In genomic region chr5:41788800-41789395, GRCh38 we compare ENCODE assay signal across 11 cellular contexts.
DNase-seq lines count a peak whose midpoint lies in the region; ATAC-seq, FAIRE-seq and TF ChIP-seq lines count a peak whose summit lies in the region.
"Had no signal": no experiment of that assay in that cellular context is flagged by ENCODE, and none has a peak within 500 bp of the region (broad histone marks: within the 10 kb centered on the region; RNA-seq: fewer than 3 reads in every experiment).

No MANE protein-coding gene starts in this region.

- BruUV-seq in endothelial cell of umbilical vein (replicated peaks; lab: Mats Ljungman, UMichigan), result no TSS peak

- H3K27me3 ChIP-seq in endothelial cell of umbilical vein (ENCODE audit: control insufficient read depth in 2 of 2, insufficient read depth in 2 of 2, low read length in 2 of 2) (no peaks in the 10 kb centered on the region), psoas muscle (ENCODE audit: insufficient read depth in 3 of 3, low read length in 2 of 3) (no peaks in the 10 kb centered on the region)
- H3K27me3 ChIP-seq: adrenal gland, suprapubic skin had no signal

- POLR2A ChIA-PET in endothelial cell of umbilical vein (lab: Charles Lee), result no interaction called here

- FAIRE-seq in H54 (lab: Jason Lieb, UNC), result peak; percentile 95
- FAIRE-seq in RCC 7860 (lab: Jason Lieb, UNC), result peak; percentile 64
- FAIRE-seq in endothelial cell of umbilical vein (lab: Jason Lieb, UNC), result peak; percentile 58

- H3K27ac ChIP-seq in endothelial cell of umbilical vein (ENCODE audit: insufficient read depth, low read depth, low read length), result peak overlapping the region; percentile 81
- H3K27ac ChIP-seq in psoas muscle, result no peak overlapping the region
- H3K27ac ChIP-seq: adrenal gland, suprapubic skin had no signal

- H3K4me1 ChIP-seq in endothelial cell of umbilical vein (ENCODE audit: control insufficient read depth, extremely low read depth, insufficient read depth, low read length), result peaks cover 45% of the 10 kb centered on the region
- peaks cover 4% of the 10 kb centered on the region for H3K4me1 ChIP-seq in psoas muscle

- DNase-seq in H54 (ENCODE audit: insufficient read length, low spot score) (no peak), RCC 7860 (ENCODE audit: low spot score) (no peak), endothelial cell of umbilical vein (ENCODE audit: low read depth, low spot score) (peak; percentile 95), retinal pigment epithelial cell (ENCODE audit: low read depth) (peak; percentile 48), DMS53 (lab: John Stamatoyannopoulos, UW) (no peak), psoas muscle (no peak)
- DNase-seq: activated T-cell treated with anti-CD3 and anti-CD28 coated beads for 4 hours, adrenal gland, NCI-H2029 treated with DMSO at 0.1 percent for 48 hours had no signal

- no peaks in the 10 kb centered on the region for H4K20me1 ChIP-seq in endothelial cell of umbilical vein (replicated peaks; ENCODE audit: control insufficient read depth, extremely low read depth, insufficient read depth, low read length)

- ATAC-seq in psoas muscle (no peak), GM19467 (IDR thresholded peaks at IDR 0.05; ENCODE audit: unreplicated experiment) (no peak)

- TF ChIP-seq CTCF in endothelial cell of umbilical vein (IDR thresholded peaks at IDR 0.05; ENCODE audit: extremely low read depth in 1 of 2, insufficient read depth in 1 of 2, low read depth in 1 of 2, low read length in 2 of 2), result no peak
- no peak for TF ChIP-seq CTCF in retinal pigment epithelial cell (conservative IDR thresholded peaks at IDR 0.05; ENCODE audit: low read depth, low read length)
- no peak for TF ChIP-seq CTCF in psoas muscle (IDR thresholded peaks at IDR 0.05)

- H3K4me3 ChIP-seq in endothelial cell of umbilical vein (replicated peaks in 1 of 3; ENCODE audit: insufficient read depth in 1 of 3, low read depth in 1 of 3, low read length in 3 of 3), result peak overlapping the region in 1 of 3 experiments; percentile 14
- no peak overlapping the region for H3K4me3 ChIP-seq in retinal pigment epithelial cell (ENCODE audit: low read length)
- no peak overlapping the region for H3K4me3 ChIP-seq in psoas muscle
- H3K4me3 ChIP-seq: adrenal gland, suprapubic skin had no signal

- H3K4me2 ChIP-seq in endothelial cell of umbilical vein (ENCODE audit: insufficient read depth, low read length), result peak overlapping the region; percentile 62

- WGBS in psoas muscle, 3 donors, result 19 to 46% (median 34%) methylated on average over 2 of the region's 2 CpGs

- intact Hi-C loops in endothelial cell of umbilical vein (cut with micrococcal nuclease), result loop anchor here (1.0 to 5.0 kb wide), 4 partner anchors 47 to 138 kb away; partner anchors contain the start of genes FBXO4 and RIMOC1
- intact Hi-C loops in psoas muscle (cut with DNase I), result no loop called here

- H3K36me3 ChIP-seq in endothelial cell of umbilical vein (ENCODE audit: control insufficient read depth in 2 of 2, extremely low read depth in 1 of 2, insufficient read depth in 2 of 2, low read length in 2 of 2) (no peaks in the 10 kb centered on the region), psoas muscle (ENCODE audit: insufficient read depth in 1 of 2, low read depth in 1 of 2) (no peaks in the 10 kb centered on the region)
- H3K36me3 ChIP-seq: adrenal gland had no signal

- H3K9me3 ChIP-seq in endothelial cell of umbilical vein (replicated peaks; ENCODE audit: control insufficient read depth, insufficient read depth, low read length) (no peaks in the 10 kb centered on the region), psoas muscle (no peaks in the 10 kb centered on the region)
- H3K9me3 ChIP-seq: adrenal gland, suprapubic skin had no signal

- CTCF ChIA-PET in endothelial cell of umbilical vein (lab: Charles Lee), result interaction anchor here (1.0 to 1.4 kb wide), 5 partner anchors 9 to 93 kb away, joined by 3 to 4 read pairs (median 3); no protein-coding TSS in a partner anchor

- dilution Hi-C loops in endothelial cell of umbilical vein (cut with MboI; ENCODE audit: extremely low pct_ligation_motif_present, low sequenced_read_pairs), result no loop called here

- H3K9me1 ChIP-seq in endothelial cell of umbilical vein (replicated peaks; ENCODE audit: control insufficient read depth, extremely low read depth, insufficient read depth, low read length), result no peaks in the 10 kb centered on the region

- H2AFZ ChIP-seq in endothelial cell of umbilical vein (ENCODE audit: low read depth, low read length), result no peak overlapping the region

- peak overlapping the region; percentile 67 for H3K9ac ChIP-seq in endothelial cell of umbilical vein (replicated peaks; ENCODE audit: extremely low read depth, insufficient read depth, low read length)

- TF ChIP-seq POLR2A in H54 (IDR thresholded peaks at IDR 0.05; ENCODE audit: low read depth, low read length), result no peak
- TF ChIP-seq POLR2A in endothelial cell of umbilical vein (IDR thresholded peaks at IDR 0.05; ENCODE audit: low read depth, low read length), result no peak

- no peaks in the 10 kb centered on the region for H3K79me2 ChIP-seq in endothelial cell of umbilical vein (ENCODE audit: control insufficient read depth, insufficient read depth, low read length)

TF ChIP-seq in endothelial cell of umbilical vein, 7 proteins besides CTCF, POLR2A, EP300 and RAD21:
- TF ChIP-seq JUN (IDR thresholded peaks at IDR 0.05; ENCODE audit: borderline replicate concordance, insufficient read depth, insufficient read length, low read depth) (peak; percentile 47), EZH2 (IDR thresholded peaks at IDR 0.05; ENCODE audit: borderline replicate concordance, low read depth, low read length, severe bottlenecking) (no peak), MYC (IDR thresholded peaks at IDR 0.05; ENCODE audit: low read depth, low read length) (no peak), POLR2AphosphoS5 (IDR thresholded peaks at IDR 0.05; ENCODE audit: insufficient read depth, low read depth, low read length) (no peak), GATA2 (IDR thresholded peaks at IDR 0.05; ENCODE audit: insufficient read depth, insufficient read length, low read depth, low read length) (no peak), FOS (IDR thresholded peaks at IDR 0.05; ENCODE audit: borderline replicate concordance, insufficient read depth, low read length) (peak; percentile 52)
- TF ChIP-seq, protein P1, sequence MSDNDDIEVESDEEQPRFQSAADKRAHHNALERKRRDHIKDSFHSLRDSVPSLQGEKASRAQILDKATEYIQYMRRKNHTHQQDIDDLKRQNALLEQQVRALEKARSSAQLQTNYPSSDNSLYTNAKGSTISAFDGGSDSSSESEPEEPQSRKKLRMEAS (IDR thresholded peaks at IDR 0.05; ENCODE audit: insufficient read depth, insufficient read length), result no peak

Comparison
In these comparisons a context has a peak if more than half of its experiments do, and no peak if none do; other contexts are left out.
1. DNase-seq: peak in endothelial cell of umbilical vein (single experiment) and retinal pigment epithelial cell (single experiment); none in H54 (single experiment), RCC 7860 (single experiment), DMS53 (single experiment) and psoas muscle (0 of 2).